13 cellular contexts compared by ENCODE assay signal in genomic region chr19:7783991-7784421, GRCh38. TPM values are rescaled to one million over a fixed set of nuclear protein-coding genes. Genes with fewer than 3 reads are reported as not detected.
DNase-seq lines count a peak whose midpoint lies in the region; ATAC-seq lines count a peak whose summit lies in the region.
"Had no signal": no experiment of that assay in that cellular context is flagged by ENCODE, and none has a peak within 500 bp of the region (broad histone marks: within the 10 kb centered on the region; RNA-seq: fewer than 3 reads in every experiment).

No MANE protein-coding gene starts in this region.

- no peaks in the 10 kb centered on the region for H3K9me3 ChIP-seq in right cardiac atrium (ENCODE audit: control insufficient read depth, low read length)

- no peaks in the 10 kb centered on the region for H3K27me3 ChIP-seq in right cardiac atrium (ENCODE audit: control insufficient read depth, insufficient read depth)

- intact Hi-C loops in left cardiac atrium (cut with DNase I) (no loop called here), right cardiac atrium (cut with DNase I) (no loop called here), left ventricle myocardium superior (cut with micrococcal nuclease) (no loop called here)

- 26% methylated on average over 8 of the region's 8 CpGs for WGBS in right cardiac atrium

- no peak overlapping the region for H3K4me3 ChIP-seq in right cardiac atrium (ENCODE audit: low read length)
- H3K4me3 ChIP-seq: BLaER1, heart right ventricle had no signal

- in situ Hi-C loops in SK-MEL-5 (cut with HindIII; ENCODE audit: low pct_unique_long_range_greater_than_20kb, low sequenced_read_pairs): no loop called here

- DNase-seq in left cardiac atrium (no peak), right cardiac atrium (no peak), SK-MEL-5 (ENCODE audit: low read depth, low spot score) (peak; percentile 19), left ventricle myocardium superior (no peak), GM19240 (ENCODE audit: insufficient read length, low spot score) (no peak), NCI-H1694 treated with DMSO at 0.1 percent for 48 hours (lab: John Stamatoyannopoulos, UW) (no peak), anterior cingulate cortex (lab: John Stamatoyannopoulos, UW) (no peak)
- DNase-seq in stimulated activated CD4-positive, alpha-beta T cell treated with anti-CD3 and anti-CD28 coated beads, Interleukin-12 subunit alpha, Interleukin-12 subunit beta, amount 100 ng/mL, for 4 hours: no peak
- DNase-seq: activated CD4-positive, alpha-beta T cell treated with anti-CD3 and anti-CD28 coated beads for 48 hours; heart right ventricle had no signal

- H3K27ac ChIP-seq in right cardiac atrium (ENCODE audit: low read length): no peak overlapping the region
- H3K27ac ChIP-seq: BLaER1, heart right ventricle had no signal

- peak; percentile 34 to 87 for ATAC-seq in left cardiac atrium
- ATAC-seq in right cardiac atrium: no peak
- peak; percentile 60 for ATAC-seq in left ventricle myocardium superior

- H3K4me1 ChIP-seq in right cardiac atrium (ENCODE audit: control insufficient read depth, insufficient read depth, low read length): no peaks in the 10 kb centered on the region

RNA-seq across cellular contexts. Expression of gene CLEC4M, which starts 21.0 kb away (rescaled TPM):
- total RNA-seq in left cardiac atrium (under 1 TPM in 1 of 2 donors, not detected in 1; 0.29 TPM), right cardiac atrium (not detected), left ventricle myocardium superior (not detected)
- not detected for polyA plus RNA-seq in right cardiac atrium
- total RNA-seq in SK-MEL-5 (2014; rRNA removed; shearing (Covaris generic)): not detected in 2 replicates
- 0.04 TPM in 1 of 2 replicates, not detected in the other for polyA plus RNA-seq in SK-MEL-5 (2015; cell fraction: cytosol; rRNA removed)
- not detected in 2 replicates for polyA plus RNA-seq in SK-MEL-5 (2015; cell fraction: nucleus; rRNA removed)
- total RNA-seq: heart right ventricle, urinary bladder had no signal
- polyA plus RNA-seq: heart right ventricle, neural cell, urinary bladder had no signal

RNA-seq across cellular contexts. Expression of gene CD209, which starts 36.7 kb away (rescaled TPM):
- 10 to 100 TPM; 18.3 to 39.5 TPM for total RNA-seq in left cardiac atrium
- 10 to 100 TPM in 1 of 4 donors, 1 to 10 TPM in 3; 3.7 to 10.7 (median 9.1) TPM for total RNA-seq in right cardiac atrium
- polyA plus RNA-seq in right cardiac atrium: 0.68 TPM
- total RNA-seq in SK-MEL-5 (2014; rRNA removed; shearing (Covaris generic)): not detected in 2 replicates
- polyA plus RNA-seq in SK-MEL-5 (2015; cell fraction: cytosol; rRNA removed): not detected in 2 replicates
- not detected in 2 replicates for polyA plus RNA-seq in SK-MEL-5 (2015; cell fraction: nucleus; rRNA removed)
- 10.0 TPM for total RNA-seq in left ventricle myocardium superior
- polyA plus RNA-seq: neural cell had no signal

RNA-seq across cellular contexts. Expression of gene EVI5L, which starts 46.0 kb away (rescaled TPM):
- total RNA-seq in left cardiac atrium (10 to 100 TPM; 17.6 to 18.8 TPM), right cardiac atrium (10 to 100 TPM; 17.7 to 20.5 (median 18.6) TPM), left ventricle myocardium superior (23.5 TPM)
- 22.2 TPM for polyA plus RNA-seq in right cardiac atrium
- 4.8 and 7.2 TPM in 2 replicates for total RNA-seq in SK-MEL-5 (2014; rRNA removed; shearing (Covaris generic))
- 11.4 and 13.0 TPM in 2 replicates for polyA plus RNA-seq in SK-MEL-5 (2015; cell fraction: cytosol; rRNA removed)
- polyA plus RNA-seq in SK-MEL-5 (2015; cell fraction: nucleus; rRNA removed): 10.7 and 12.2 TPM in 2 replicates

RNA-seq across cellular contexts. Expression of gene CLEC4G, which starts 52.1 kb away (rescaled TPM):
- total RNA-seq in left cardiac atrium (1 to 10 TPM; 2.6 to 7.3 TPM), right cardiac atrium (1 to 10 TPM in 2 of 4 donors, under 1 TPM in 2; 0.54 to 1.6 (median 1.1) TPM), left ventricle myocardium superior (0.42 TPM)
- 0.32 TPM for polyA plus RNA-seq in right cardiac atrium
- total RNA-seq in SK-MEL-5 (2014; rRNA removed; shearing (Covaris generic)): not detected in 2 replicates
- not detected in 2 replicates for polyA plus RNA-seq in SK-MEL-5 (2015; cell fraction: cytosol; rRNA removed)
- polyA plus RNA-seq in SK-MEL-5 (2015; cell fraction: nucleus; rRNA removed): not detected in 2 replicates
- polyA plus RNA-seq: neural cell had no signal

Comparison
In these comparisons a context has a peak if more than half of its experiments do, and no peak if none do; other contexts are left out.
1. ATAC-seq: peak in left cardiac atrium (2 of 2) and left ventricle myocardium superior (single experiment); none in right cardiac atrium (0 of 2).